Comparison of ENCODE assay signal across 22 cellular contexts in genomic region chr10:103762166-103762565, GRCh38.
DNase-seq lines count a peak whose midpoint lies in the region; ATAC-seq, FAIRE-seq and TF ChIP-seq lines count a peak whose summit lies in the region.
"Had no signal": no experiment of that assay in that cellular context is flagged by ENCODE, and none has a peak within 500 bp of the region (broad histone marks: within the 10 kb centered on the region; RNA-seq: fewer than 3 reads in every experiment).

No MANE protein-coding gene starts in this region.

- H2AK5ac ChIP-seq in H9 (ENCODE audit: insufficient read length, low read length), result no peak overlapping the region

- FAIRE-seq in A549 (lab: Jason Lieb, UNC), result no peak
- FAIRE-seq: G401.6, H1 had no signal

- H3K27me3 Mint-ChIP-seq in H9 (ENCODE audit: low read depth), result no peaks in the 10 kb centered on the region; the same call in 1 of the 2 replicates
- H3K27me3 Mint-ChIP-seq: CD8-positive, alpha-beta memory T cell had no signal

- H3K56ac ChIP-seq in H9 (ENCODE audit: insufficient read length, low read depth, low read length), result no peak overlapping the region

- H3K27ac ChIP-seq in A549, result peak overlapping the region; percentile 83 to 94; a peak in 5 of 6 replicates
- peak overlapping the region; percentile 85 for H3K27ac ChIP-seq in BLaER1
- peak overlapping the region; percentile 63; the same call in 1 of the 2 replicates for H3K27ac ChIP-seq in PC-9
- H3K27ac ChIP-seq in H9 (ENCODE audit: insufficient read length, low read depth, low read length), result no peak overlapping the region
- H3K27ac ChIP-seq: C4-2B had no signal

- H3K9me3 ChIP-seq in A549 (no peaks in the 10 kb centered on the region), BLaER1 (no peaks in the 10 kb centered on the region), PC-9 (ENCODE audit: insufficient read depth, low read depth) (no peaks in the 10 kb centered on the region), H9 (ENCODE audit: control insufficient read depth, low read depth, low read length) (no peaks in the 10 kb centered on the region)
- H3K9me3 ChIP-seq: MG63 had no signal

- POLR2A ChIA-PET in A549 (lab: Yijun Ruan, JAX), result no interaction called here
- POLR2A ChIA-PET in PC-9 (lab: Charles Lee; ENCODE audit: unreplicated experiment), result interaction anchor here (0.8 kb wide), 1 partner anchor 61 kb away, joined by 6 read pairs; no protein-coding TSS in a partner anchor

- no peak overlapping the region for H3K14ac ChIP-seq in H9 (ENCODE audit: insufficient read depth, low read length)

- H4K20me1 ChIP-seq in BLaER1 (peaks cover 36% of the 10 kb centered on the region), PC-9 (ENCODE audit: insufficient read depth) (no peaks in the 10 kb centered on the region), H9 (ENCODE audit: control insufficient read depth, insufficient read depth, insufficient read length) (no peaks in the 10 kb centered on the region)

- H3K4ac ChIP-seq in H9 (ENCODE audit: low read depth, low read length), result no peak overlapping the region

- ATAC-seq in A549, result no peak
- ATAC-seq in GM18870 (IDR thresholded peaks at IDR 0.05; ENCODE audit: unreplicated experiment), result no peak

- H3K27ac Mint-ChIP-seq in H9, result no peak overlapping the region

- H3K27me3 ChIP-seq in BLaER1 (no peaks in the 10 kb centered on the region), PC-9 (ENCODE audit: insufficient read depth, low read depth) (no peaks in the 10 kb centered on the region), H9 (ENCODE audit: insufficient read depth, low read length) (no peaks in the 10 kb centered on the region)
- H3K27me3 ChIP-seq: MG63 had no signal

- no peaks in the 10 kb centered on the region for H3K23me2 ChIP-seq in H9 (ENCODE audit: insufficient read length, low read depth, low read length, poor library complexity, severe bottlenecking)

- H2AFZ ChIP-seq in PC-9, result no peak overlapping the region
- H2AFZ ChIP-seq in H9 (ENCODE audit: low read length), result no peak overlapping the region

- no peaks in the 10 kb centered on the region for H3K79me1 ChIP-seq in H9 (ENCODE audit: insufficient read depth, low read depth, low read length, poor library complexity, severe bottlenecking)

- no peaks in the 10 kb centered on the region for H3K9me2 ChIP-seq in PC-9 (ENCODE audit: insufficient read depth)

- H3K9ac ChIP-seq in BLaER1, result peak overlapping the region; percentile 25; the same call in 1 of the 2 replicates
- H3K9ac ChIP-seq in H9 (ENCODE audit: extremely low read depth, insufficient read length, low read length), result no peak overlapping the region

- no peak for TF ChIP-seq EP300 in A549 (IDR thresholded peaks at IDR 0.05)

- H3K4me1 ChIP-seq in A549 (peaks cover 87% of the 10 kb centered on the region), BLaER1 (peaks cover 100% of the 10 kb centered on the region), PC-9 (replicated peaks; ENCODE audit: insufficient read depth) (peaks cover 95% of the 10 kb centered on the region), H9 (ENCODE audit: insufficient read depth, low read length) (peaks cover 5% of the 10 kb centered on the region; the same call in 1 of the 2 replicates)

- DNase-seq in A549 (ENCODE audit: low read depth in 1 of 2, low spot score in 1 of 2), result no peak
- no peak for DNase-seq in PC-9
- peak; percentile 10 to 49 for DNase-seq in erythroblast (lab: John Stamatoyannopoulos, UW)
- DNase-seq in lower leg skin (ENCODE audit: low spot score in 2 of 2), result no peak
- no peak for DNase-seq in stimulated activated CD4-positive, alpha-beta T cell treated with anti-CD3 and anti-CD28 coated beads, Interleukin-4, amount 100 ng/mL, for 24 hours
- DNase-seq in H9, result no peak
- DNase-seq: ACHN; Calu3; CD8-positive, alpha-beta memory T cell; DMS153; Kasumi-1; MG63; NCI-H1694 treated with DMSO at 0.1 percent for 48 hours; NCI-H2081 treated with DMSO at 0.1 percent for 48 hours; NCI-H446 treated with DMSO at 0.1 percent for 48 hours; NCI-H526 treated with DMSO at 0.1 percent for 48 hours; OCI-M1 had no signal

- no peak for TF ChIP-seq CTCF in A549 (IDR thresholded peaks at IDR 0.05)
- TF ChIP-seq CTCF in PC-9 (conservative IDR thresholded peaks at IDR 0.05), result no peak
- TF ChIP-seq CTCF in lower leg skin (IDR thresholded peaks at IDR 0.05), result no peak
- TF ChIP-seq CTCF in H9 (conservative IDR thresholded peaks at IDR 0.05), result no peak

- H4K91ac ChIP-seq in H9 (ENCODE audit: insufficient read length, low read depth, low read length), result no peak overlapping the region

- no peak overlapping the region for H4K8ac ChIP-seq in H9 (replicated peaks; ENCODE audit: insufficient read length, low read depth, low read length)

- no peak overlapping the region for H2BK20ac ChIP-seq in H9 (ENCODE audit: low read depth, low read length, poor library complexity, severe bottlenecking)

- H3K4me2 ChIP-seq in A549, result no peak overlapping the region
- H3K4me2 ChIP-seq in BLaER1, result peak overlapping the region; percentile 95
- H3K4me2 ChIP-seq in PC-9, result peak overlapping the region; percentile 62; the same call in 1 of the 2 replicates
- H3K4me2 ChIP-seq in H9 (ENCODE audit: insufficient read depth, insufficient read length, low read length), result no peak overlapping the region

- H2BK12ac ChIP-seq in H9 (ENCODE audit: insufficient read length, low read depth, low read length), result no peak overlapping the region

- H3K4me3 ChIP-seq in A549, result no peak overlapping the region
- H3K4me3 ChIP-seq in BLaER1, result no peak overlapping the region
- H3K4me3 ChIP-seq in PC-9, result no peak overlapping the region
- H3K4me3 ChIP-seq in lower leg skin (ENCODE audit: low read depth, poor library complexity, severe bottlenecking), result no peak overlapping the region
- H3K4me3 ChIP-seq: MG63 had no signal

- H2BK120ac ChIP-seq in H9 (ENCODE audit: low read depth, low read length, poor library complexity, severe bottlenecking), result no peak overlapping the region

- H3K9me3 Mint-ChIP-seq in H9, result no peaks in the 10 kb centered on the region
- H3K9me3 Mint-ChIP-seq: CD8-positive, alpha-beta memory T cell had no signal

- intact Hi-C loops in PC-9 (cut with micrococcal nuclease; ENCODE audit: unreplicated experiment), result no loop called here
- intact Hi-C loops in lower leg skin (cut with DNase I; ENCODE audit: low total_unique reads), result no loop called here

- no peak overlapping the region for H2BK15ac ChIP-seq in H9 (ENCODE audit: low read depth, low read length)

- TF ChIP-seq POLR2A in A549 (IDR thresholded peaks at IDR 0.05; ENCODE audit: low read length) (no peak), erythroblast (IDR thresholded peaks at IDR 0.05; ENCODE audit: low read length) (no peak), lower leg skin (IDR thresholded peaks at IDR 0.05) (no peak)

- TF ChIP-seq RAD21 in A549 (conservative IDR thresholded peaks at IDR 0.05 in 1 of 2, IDR thresholded peaks at IDR 0.05 in 1 of 2), result no peak

- H3F3A ChIP-seq in PC-9 (ENCODE audit: insufficient read depth, low read depth), result peaks cover 62% of the 10 kb centered on the region

- CTCF ChIA-PET in A549 (lab: Yijun Ruan, JAX), result interaction anchor here (1.4 to 5.5 kb wide), 3 partner anchors 10 to 93 kb away, joined by 3 to 39 read pairs (median 8); no protein-coding TSS in a partner anchor
- CTCF ChIA-PET in PC-9 (lab: Charles Lee), result no interaction called here

- H4K5ac ChIP-seq in H9 (ENCODE audit: insufficient read length, low read depth, low read length), result no peak overlapping the region

- no TSS peak for BruUV-seq in PC-9 (replicated peaks; lab: Mats Ljungman, UMichigan)

- H3K36me3 Mint-ChIP-seq in H9 (ENCODE audit: insufficient read depth in 1 of 3, low read depth in 3 of 3), result no peaks in the 10 kb centered on the region
- H3K36me3 Mint-ChIP-seq: CD8-positive, alpha-beta memory T cell had no signal

- no peaks in the 10 kb centered on the region for H3K79me2 ChIP-seq in PC-9 (ENCODE audit: low read depth)
- no peaks in the 10 kb centered on the region for H3K79me2 ChIP-seq in H9 (ENCODE audit: insufficient read depth, low read length)

- H3T11ph ChIP-seq in H9 (ENCODE audit: low read length), result no peak overlapping the region

- 97% methylated on average over 4 of the region's 4 CpGs for WGBS in A549 (ENCODE audit: missing lambda C conversion rate)
- 67 to 73% methylated on average over 2 to 4 of the region's 4 CpGs for WGBS in lower leg skin, 2 donors
- no CpG with 5 or more reads among the region's 4 CpGs for WGBS in H9 (ENCODE audit: extremely low coverage, insufficient read length, low lambda C conversion rate)

- no peak overlapping the region for H2BK5ac ChIP-seq in H9 (ENCODE audit: insufficient read length, low read length)

- H3K4me1 Mint-ChIP-seq in H9, result peaks cover 60 to 66% of the 10 kb centered on the region in 2 experiments

- no peak overlapping the region for H3K23ac ChIP-seq in H9 (ENCODE audit: insufficient read length, low read depth, low read length)

- peaks cover 37% of the 10 kb centered on the region for H3K36me3 ChIP-seq in BLaER1
- no peaks in the 10 kb centered on the region for H3K36me3 ChIP-seq in PC-9 (ENCODE audit: low read depth)
- H3K36me3 ChIP-seq: MG63 had no signal

- no peak overlapping the region for H3K4me3 Mint-ChIP-seq in H9

- H3K18ac ChIP-seq in H9 (ENCODE audit: insufficient read length, low read depth, low read length), result no peak overlapping the region

TF ChIP-seq in A549, 52 proteins besides CTCF, POLR2A, EP300 and RAD21 (continues in another document):
- no peak for TF ChIP-seq MAFK (IDR thresholded peaks at IDR 0.05; ENCODE audit: partially characterized antibody)
- no peak for TF ChIP-seq SREBF2 (IDR thresholded peaks at IDR 0.05)
- no peak for TF ChIP-seq HOXA7 (CRISPR knock-in tag; IDR thresholded peaks at IDR 0.05)

Comparison
In these comparisons a context has a peak if more than half of its experiments do, and no peak if none do; other contexts are left out.
1. DNase-seq: peak in erythroblast (2 of 2); none in A549 (0 of 2), PC-9 (0 of 2), lower leg skin (0 of 2), stimulated activated CD4-positive, alpha-beta T cell treated with anti-CD3 and anti-CD28 coated beads, Interleukin-4, amount 100 ng/mL, for 24 hours (single experiment) and H9 (single experiment).
2. H3K4me2 ChIP-seq: peak in BLaER1 (single experiment) and PC-9 (single experiment); none in A549 (single experiment) and H9 (single experiment).